8 cellular contexts compared by ENCODE assay signal in genomic region chr12:31324845-31325523, GRCh38. TPM values are rescaled to one million over a fixed set of nuclear protein-coding genes. Genes with fewer than 3 reads are reported as not detected.
DNase-seq lines count a peak whose midpoint lies in the region; ATAC-seq and TF ChIP-seq lines count a peak whose summit lies in the region.

No MANE protein-coding gene starts in this region.

- peak; percentile 66 for DNase-seq in GM12865 (ENCODE audit: low read depth)
- DNase-seq in Peyer's patch = peak; percentile 41 to 78 (median 77)
- DNase-seq in activated effector memory CD4-positive, alpha-beta T cell treated with anti-CD3 and anti-CD28 coated beads, Interleukin-2, amount 50 U/mL, for 16 hours = peak; percentile 81
- DNase-seq in foreskin melanocyte = peak; percentile 47
- peak in 33 of 56 donors; percentile 8 to 50 (median 25) for DNase-seq in nucleus accumbens (lab: John Stamatoyannopoulos, UW)
- peak; percentile 8 for DNase-seq in thoracic aorta (ENCODE audit: low spot score)

- H3K4me3 ChIP-seq in GM12865 (ENCODE audit: low read depth, low read length) (peak overlapping the region; percentile 94), Peyer's patch (peak overlapping the region; percentile 67 to 89 (median 82)), thoracic aorta (peak overlapping the region; percentile 78)

- no peak for TF ChIP-seq POLR2A in Peyer's patch (IDR thresholded peaks at IDR 0.05)

- H3K4me1 ChIP-seq in Peyer's patch = peaks cover 0 to 12% (median 6%) of the 10 kb centered on the region in 4 donors
- peaks cover 0 to 4% of the 10 kb centered on the region in 2 donors for H3K4me1 ChIP-seq in thoracic aorta (ENCODE audit: control insufficient read depth in 1 of 2, low read depth in 2 of 2)

- H3K27me3 ChIP-seq in Peyer's patch (no peaks in the 10 kb centered on the region), thoracic aorta (replicated peaks; ENCODE audit: insufficient read depth) (no peaks in the 10 kb centered on the region)

- H3K36me3 ChIP-seq in Peyer's patch (no peaks in the 10 kb centered on the region), thoracic aorta (no peaks in the 10 kb centered on the region)

- ATAC-seq in HG03196 (IDR thresholded peaks at IDR 0.05; ENCODE audit: unreplicated experiment) = peak; percentile 4
- peak; percentile 19 for ATAC-seq in thoracic aorta (ENCODE audit: insufficient number of reproducible peaks, low FRiP score, low read depth)
- no peak for ATAC-seq in HG02884 (IDR thresholded peaks at IDR 0.05; ENCODE audit: unreplicated experiment)

- H3K9me3 ChIP-seq in Peyer's patch (no peaks in the 10 kb centered on the region), thoracic aorta (no peaks in the 10 kb centered on the region)

- H3K27ac ChIP-seq in Peyer's patch (peak overlapping the region; percentile 86 to 96 (median 93)), thoracic aorta (peak overlapping the region; percentile 59 to 60)

- TF ChIP-seq CTCF in GM12865 (IDR thresholded peaks at IDR 0.05; ENCODE audit: insufficient read depth, low read depth, low read length, missing control alignments) (no peak), Peyer's patch (IDR thresholded peaks at IDR 0.05) (no peak), thoracic aorta (IDR thresholded peaks at IDR 0.05) (no peak)

RNA-seq across cellular contexts. Expression of gene SINHCAF, which starts 1.0 kb away (rescaled TPM):
- total RNA-seq in Peyer's patch (100 to 1,000 TPM in 1 of 4 donors, 10 to 100 TPM in 3; 39.9 to 109 (median 53.7) TPM), thoracic aorta (10 to 100 TPM; 10.2 to 47.5 TPM)

Comparison
In these comparisons a context has a peak if more than half of its experiments do, and no peak if none do; other contexts are left out.
1. DNase-seq: peak in every context shown above with its lines; median percentile 81 in activated effector memory CD4-positive, alpha-beta T cell treated with anti-CD3 and anti-CD28 coated beads, Interleukin-2, amount 50 U/mL, for 16 hours; 77 in Peyer's patch; 66 in GM12865; 47 in foreskin melanocyte; 25 in nucleus accumbens; 8 in thoracic aorta.